In genomic region chr10:101818119-101818957, GRCh38 we compare ENCODE assay signal across 8 cellular contexts.
DNase-seq lines count a peak whose midpoint lies in the region; ATAC-seq and TF ChIP-seq lines count a peak whose summit lies in the region.

OGA (minus strand) TSS chr10:101818444; CDS start chr10:101818022, 422 bp downstream.

- peak; percentile 82 for ATAC-seq in GM19035 (IDR thresholded peaks at IDR 0.05; ENCODE audit: unreplicated experiment)
- peak; percentile 84 for ATAC-seq in HG03354 (IDR thresholded peaks at IDR 0.05; ENCODE audit: poor library complexity, severe bottlenecking, unreplicated experiment)
- peak; percentile 92 to 94 for ATAC-seq in activated CD4-positive, CD25-positive, alpha-beta regulatory T cell treated with anti-CD3 and anti-CD28 coated beads, Interleukin-2, amount 50 U/mL, for 24 hours

- no peak for TF ChIP-seq CTCF in AG09319 (IDR thresholded peaks at IDR 0.05; ENCODE audit: low read depth, low read length)

- DNase-seq in AG09319 (ENCODE audit: extremely low read depth, low read depth), result peak; percentile 100
- DNase-seq in NCI-H446 treated with DMSO at 0.1 percent for 48 hours (lab: John Stamatoyannopoulos, UW), result peak; percentile 96
- DNase-seq in cerebellar cortex (ENCODE audit: low spot score), result peak; percentile 100
- peak; percentile 100 for DNase-seq in iris pigment epithelial cell (ENCODE audit: low read depth)
- DNase-seq in stimulated activated CD4-positive, alpha-beta T cell treated with anti-CD3 and anti-CD28 coated beads, Interleukin-12 subunit alpha, Interleukin-12 subunit beta, amount 100 ng/mL, for 24 hours (ENCODE audit: low read depth in 2 of 2), result peak; percentile 93

Comparison
In these comparisons a context has a peak if more than half of its experiments do, and no peak if none do; other contexts are left out.
1. Peak in every context shown above with its lines: DNase-seq and ATAC-seq.